ENCODE assay signal across 21 cellular contexts in genomic region chr13:36057041-36057440, GRCh38.
DNase-seq lines count a peak whose midpoint lies in the region; ATAC-seq and FAIRE-seq lines count a peak whose summit lies in the region.
"Had no signal": no experiment of that assay in that cellular context is flagged by ENCODE, and none has a peak within 500 bp of the region (broad histone marks: within the 10 kb centered on the region; RNA-seq: fewer than 3 reads in every experiment).

No MANE protein-coding gene starts in this region.

- no peaks in the 10 kb centered on the region for H3K27me3 Mint-ChIP-seq in activated CD8-positive, alpha-beta T cell treated with anti-CD3 and anti-CD28 coated beads, Interleukin-2, amount 10 ng/mL, durations not matched to agents 7 days and 5 days (ENCODE audit: low read depth)
- H3K27me3 Mint-ChIP-seq: activated CD4-positive, alpha-beta T cell treated with anti-CD3 and anti-CD28 coated beads, Interleukin-2, amount 10 ng/mL, durations not matched to agents 7 days and 5 days had no signal

- no peak overlapping the region for H3K27ac Mint-ChIP-seq in activated CD8-positive, alpha-beta T cell treated with anti-CD3 and anti-CD28 coated beads, Interleukin-2, amount 10 ng/mL, durations not matched to agents 7 days and 5 days
- H3K27ac Mint-ChIP-seq: activated CD4-positive, alpha-beta T cell treated with anti-CD3 and anti-CD28 coated beads, Interleukin-2, amount 10 ng/mL, durations not matched to agents 7 days and 5 days had no signal

- no peaks in the 10 kb centered on the region for H3K4me1 Mint-ChIP-seq in activated CD8-positive, alpha-beta T cell treated with anti-CD3 and anti-CD28 coated beads, Interleukin-2, amount 10 ng/mL, durations not matched to agents 7 days and 5 days (ENCODE audit: low read depth)
- H3K4me1 Mint-ChIP-seq: activated CD4-positive, alpha-beta T cell treated with anti-CD3 and anti-CD28 coated beads, Interleukin-2, amount 10 ng/mL, durations not matched to agents 7 days and 5 days had no signal

- POLR2A ChIA-PET in activated CD8-positive, alpha-beta T cell treated with anti-CD3 and anti-CD28 coated beads, Interleukin-2, amount 10 ng/mL, durations not matched to agents 7 days and 5 days (lab: Charles Lee), result no interaction called here

- no peak for FAIRE-seq in HTR-8/SVneo (lab: Jason Lieb, UNC)

- ATAC-seq in activated CD8-positive, alpha-beta T cell treated with anti-CD3 and anti-CD28 coated beads, Interleukin-2, amount 10 ng/mL, durations not matched to agents 7 days and 5 days, result no peak
- ATAC-seq in HG02623 (IDR thresholded peaks at IDR 0.05; ENCODE audit: unreplicated experiment), result no peak
- ATAC-seq: left ventricle myocardium superior, mucosa of descending colon, right cardiac atrium had no signal

- no peaks in the 10 kb centered on the region for H3K36me3 ChIP-seq in adipocyte (ENCODE audit: control insufficient read depth, insufficient read depth, low read length, severe bottlenecking)
- H3K36me3 ChIP-seq: adrenal gland, suprapubic skin had no signal

- no peaks in the 10 kb centered on the region for H3K27me3 ChIP-seq in adipocyte (replicated peaks; ENCODE audit: control insufficient read depth, insufficient read depth, low read length)
- H3K27me3 ChIP-seq: suprapubic skin had no signal

- intact Hi-C loops in posterior cingulate gyrus (cut with DNase I), result no loop called here

- CTCF ChIA-PET in activated CD8-positive, alpha-beta T cell treated with anti-CD3 and anti-CD28 coated beads, Interleukin-2, amount 10 ng/mL, durations not matched to agents 7 days and 5 days (lab: Charles Lee), result no interaction called here

- H3K36me3 Mint-ChIP-seq in activated CD8-positive, alpha-beta T cell treated with anti-CD3 and anti-CD28 coated beads, Interleukin-2, amount 10 ng/mL, durations not matched to agents 7 days and 5 days (ENCODE audit: low read depth), result no peaks in the 10 kb centered on the region

- H3K4me3 ChIP-seq in adipocyte (ENCODE audit: low read length), result no peak overlapping the region
- H3K4me3 ChIP-seq: adrenal gland, mucosa of descending colon, suprapubic skin had no signal

- peak; percentile 12 for DNase-seq in AG20443 (ENCODE audit: low spot score)
- DNase-seq in HT1080 (ENCODE audit: low read depth), result peak; percentile 13
- peak; percentile 20 for DNase-seq in adipocyte (ENCODE audit: low read depth)
- DNase-seq in kidney glomerular epithelial cell (lab: John Stamatoyannopoulos, UW), result peak; percentile 1
- no peak for DNase-seq in HTR-8/SVneo (ENCODE audit: insufficient read length, low spot score)
- no peak for DNase-seq in posterior cingulate gyrus
- DNase-seq in activated CD8-positive, alpha-beta T cell treated with anti-CD3 and anti-CD28 coated beads, Interleukin-2, amount 10 ng/mL, durations not matched to agents 7 days and 5 days, result no peak
- DNase-seq: activated CD4-positive, alpha-beta T cell treated with anti-CD3 and anti-CD28 coated beads, Interleukin-2, amount 10 ng/mL, durations not matched to agents 7 days and 5 days; activated CD8-positive, alpha-beta memory T cell treated with anti-CD3 and anti-CD28 coated beads, Interleukin-2, amount 50 U/mL, for 48 hours; activated gamma-delta T cell; adrenal gland; AML-193; central memory CD4-positive, alpha-beta T cell; DND-41; erythroblast; left ventricle myocardium superior; mucosa of descending colon; NCI-H187; right cardiac atrium had no signal

- H3K9me3 Mint-ChIP-seq in activated CD8-positive, alpha-beta T cell treated with anti-CD3 and anti-CD28 coated beads, Interleukin-2, amount 10 ng/mL, durations not matched to agents 7 days and 5 days (ENCODE audit: insufficient read depth), result no peaks in the 10 kb centered on the region
- H3K9me3 Mint-ChIP-seq: activated CD4-positive, alpha-beta T cell treated with anti-CD3 and anti-CD28 coated beads, Interleukin-2, amount 10 ng/mL, durations not matched to agents 7 days and 5 days had no signal

- peaks cover 16% of the 10 kb centered on the region for H3K4me1 ChIP-seq in adipocyte (ENCODE audit: control insufficient read depth, insufficient read depth, low read length)
- H3K4me1 ChIP-seq: adrenal gland, suprapubic skin had no signal

- H3K9ac ChIP-seq in adipocyte (ENCODE audit: low read length), result no peak overlapping the region

- no peaks in the 10 kb centered on the region for H3K9me3 ChIP-seq in adipocyte (ENCODE audit: control insufficient read depth, low read length)
- H3K9me3 ChIP-seq: adrenal gland, mucosa of descending colon, suprapubic skin had no signal

- H3K4me3 Mint-ChIP-seq in activated CD8-positive, alpha-beta T cell treated with anti-CD3 and anti-CD28 coated beads, Interleukin-2, amount 10 ng/mL, durations not matched to agents 7 days and 5 days, result no peak overlapping the region
- H3K4me3 Mint-ChIP-seq: activated CD4-positive, alpha-beta T cell treated with anti-CD3 and anti-CD28 coated beads, Interleukin-2, amount 10 ng/mL, durations not matched to agents 7 days and 5 days had no signal

Comparison
In these comparisons a context has a peak if more than half of its experiments do, and no peak if none do; other contexts are left out.
1. DNase-seq: peak in AG20443 (single experiment), HT1080 (single experiment), adipocyte (single experiment) and kidney glomerular epithelial cell (single experiment); none in HTR-8/SVneo (single experiment), posterior cingulate gyrus (0 of 10) and activated CD8-positive, alpha-beta T cell treated with anti-CD3 and anti-CD28 coated beads, Interleukin-2, amount 10 ng/mL, durations not matched to agents 7 days and 5 days (single experiment).